ENCODE assay signal across 19 cellular contexts in genomic region chr13:109971006-109971744, GRCh38.
"Had no signal": no experiment of that assay in that cellular context is flagged by ENCODE, and none has a peak within 500 bp of the region (broad histone marks: within the 10 kb centered on the region; RNA-seq: fewer than 3 reads in every experiment).

No MANE protein-coding gene starts in this region.

- H3K4me1 ChIP-seq: ascending aorta, colonic mucosa, lower lobe of right lung, pancreas, tibial nerve, vagina had no signal

- H3K4me1 Mint-ChIP-seq: activated CD4-positive, alpha-beta memory T cell treated with anti-CD3 and anti-CD28 coated beads, Interleukin-2, amount 10 ng/mL, durations not matched to agents 7 days and 5 days; activated naive CD8-positive, alpha-beta T cell treated with anti-CD3 and anti-CD28 coated beads, Interleukin-2, amount 10 ng/mL, durations not matched to agents 7 days and 5 days had no signal

- ATAC-seq: lower lobe of right lung, pancreas had no signal

- H3K27ac Mint-ChIP-seq: activated CD4-positive, alpha-beta memory T cell treated with anti-CD3 and anti-CD28 coated beads, Interleukin-2, amount 10 ng/mL, durations not matched to agents 7 days and 5 days; activated naive CD8-positive, alpha-beta T cell treated with anti-CD3 and anti-CD28 coated beads, Interleukin-2, amount 10 ng/mL, durations not matched to agents 7 days and 5 days had no signal

- H3K27me3 ChIP-seq: ascending aorta, cardiac muscle cell, colonic mucosa, pancreas, tibial nerve, vagina had no signal

- DNase-seq: activated CD4-positive, alpha-beta memory T cell treated with anti-CD3 and anti-CD28 coated beads, Interleukin-2, amount 10 ng/mL, durations not matched to agents 7 days and 5 days; activated gamma-delta T cell treated with Interleukin-2 at 50 U/mL for 16 hours; activated naive CD8-positive, alpha-beta T cell treated with anti-CD3 and anti-CD28 coated beads, Interleukin-2, amount 10 ng/mL, durations not matched to agents 7 days and 5 days; activated T-cell treated with anti-CD3 and anti-CD28 coated beads, Interleukin-2, amount 50 U/mL, for 48 hours; colonic mucosa; effector CD4-positive, alpha-beta T cell; hippocampal formation; kidney glomerular epithelial cell; lower lobe of right lung; midbrain; pancreas; retina; T1000 had no signal

- H3K4me3 Mint-ChIP-seq: activated CD4-positive, alpha-beta memory T cell treated with anti-CD3 and anti-CD28 coated beads, Interleukin-2, amount 10 ng/mL, durations not matched to agents 7 days and 5 days; activated naive CD8-positive, alpha-beta T cell treated with anti-CD3 and anti-CD28 coated beads, Interleukin-2, amount 10 ng/mL, durations not matched to agents 7 days and 5 days had no signal

- H3K36me3 ChIP-seq: ascending aorta, cardiac muscle cell, colonic mucosa, lower lobe of right lung, pancreas, tibial nerve, vagina had no signal

- H3K4me2 ChIP-seq: smooth muscle cell had no signal

- H3K27me3 Mint-ChIP-seq: activated CD4-positive, alpha-beta memory T cell treated with anti-CD3 and anti-CD28 coated beads, Interleukin-2, amount 10 ng/mL, durations not matched to agents 7 days and 5 days; activated naive CD8-positive, alpha-beta T cell treated with anti-CD3 and anti-CD28 coated beads, Interleukin-2, amount 10 ng/mL, durations not matched to agents 7 days and 5 days had no signal

- H3K4me3 ChIP-seq: ascending aorta, cardiac muscle cell, colonic mucosa, lower lobe of right lung, pancreas, smooth muscle cell, tibial nerve, vagina had no signal

- H3K9me3 ChIP-seq: colonic mucosa, lower lobe of right lung, pancreas, vagina had no signal

- H3K27ac ChIP-seq: ascending aorta, cardiac muscle cell, colonic mucosa, epithelial cell of prostate, lower lobe of right lung, pancreas, tibial nerve, vagina had no signal
